1 cellular context compared by ENCODE assay signal in the genomic region with DNA sequence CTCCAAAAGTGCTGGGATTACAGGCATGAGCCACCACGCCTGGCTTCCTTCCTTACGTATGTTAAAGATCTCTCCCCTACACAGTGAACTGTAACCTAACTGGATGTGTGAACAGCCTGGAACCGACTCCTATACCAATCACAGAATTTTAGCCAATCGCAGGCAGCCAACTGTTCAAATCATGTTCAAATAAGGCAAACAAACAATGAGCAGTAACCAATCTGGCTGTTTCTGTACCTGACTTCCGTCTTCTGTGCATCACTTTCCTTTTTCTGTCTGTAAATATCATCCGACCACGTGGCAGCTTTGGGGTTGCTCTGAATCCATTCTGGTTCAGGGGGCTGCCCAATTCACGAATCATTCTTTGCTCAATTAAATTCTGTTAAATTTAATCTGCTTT.
TF ChIP-seq lines count a peak whose summit lies in the region.

No MANE protein-coding gene starts in this region.

TF ChIP-seq in HepG2, 621 proteins besides CTCF, POLR2A, EP300 and RAD21 (continued from another document):
- TF ChIP-seq PAX8 (CRISPR knock-in tag; IDR thresholded peaks at IDR 0.05; ENCODE audit: borderline replicate concordance): no peak
- no peak for TF ChIP-seq ZNF740 (CRISPR knock-in tag; IDR thresholded peaks at IDR 0.05)
